In genomic region chr15:51869074-51869425, GRCh38 we compare ENCODE assay signal across 15 cellular contexts. TPM values are rescaled to one million over a fixed set of nuclear protein-coding genes. Genes with fewer than 3 reads are reported as not detected.
DNase-seq lines count a peak whose midpoint lies in the region; ATAC-seq and TF ChIP-seq lines count a peak whose summit lies in the region.
"Had no signal": no experiment of that assay in that cellular context is flagged by ENCODE, and none has a peak within 500 bp of the region (broad histone marks: within the 10 kb centered on the region; RNA-seq: fewer than 3 reads in every experiment).

No MANE protein-coding gene starts in this region.

- H4K20me1 ChIP-seq in PC-9 (ENCODE audit: insufficient read depth): no peaks in the 10 kb centered on the region

- H3K27me3 ChIP-seq in PC-9 (ENCODE audit: insufficient read depth, low read depth) (no peaks in the 10 kb centered on the region), upper lobe of right lung (no peaks in the 10 kb centered on the region), gastrocnemius medialis (no peaks in the 10 kb centered on the region), aorta (ENCODE audit: control insufficient read depth in 1 of 2, insufficient read depth in 2 of 2, low read length in 1 of 2) (no peaks in the 10 kb centered on the region), left lung (no peaks in the 10 kb centered on the region)
- H3K27me3 ChIP-seq: body of pancreas, tibial nerve had no signal

- peaks cover 62% of the 10 kb centered on the region for H3K79me2 ChIP-seq in PC-9 (ENCODE audit: low read depth)

- DNase-seq in Calu3 (peak; percentile 3), PC-9 (peak; percentile 69 to 78), choroid plexus epithelial cell (ENCODE audit: low read depth) (peak; percentile 91), upper lobe of right lung (no peak), gastrocnemius medialis (no peak), aorta (no peak), left lung (no peak)
- DNase-seq: body of pancreas, DMS79, H7, NCI-H187 treated with DMSO at 0.1 percent for 48 hours, Right ventricle myocardium superior had no signal

- H3K36me3 Mint-ChIP-seq in Calu3 (ENCODE audit: insufficient read depth, unreplicated experiment): peaks cover 11% of the 10 kb centered on the region
- H3K36me3 Mint-ChIP-seq in nephron (ENCODE audit: low read depth): peaks cover 57% of the 10 kb centered on the region

- POLR2A ChIA-PET in PC-9 (lab: Charles Lee; ENCODE audit: unreplicated experiment): interaction anchor here (0.6 kb wide), 1 partner anchor 28 kb away, joined by 3 read pairs; no protein-coding TSS in a partner anchor

- WGBS in aorta, 2 donors: 61 to 64% methylated on average over 2 of the region's 2 CpGs

- H3K4me1 ChIP-seq in PC-9 (replicated peaks; ENCODE audit: insufficient read depth): peaks cover 42% of the 10 kb centered on the region
- no peaks in the 10 kb centered on the region for H3K4me1 ChIP-seq in upper lobe of right lung
- peaks cover 0 to 4% of the 10 kb centered on the region in 2 donors for H3K4me1 ChIP-seq in gastrocnemius medialis
- no peaks in the 10 kb centered on the region for H3K4me1 ChIP-seq in aorta (ENCODE audit: control insufficient read depth in 1 of 2, insufficient read depth in 2 of 2, low read length in 2 of 2)
- peaks cover 0 to 14% of the 10 kb centered on the region in 2 donors for H3K4me1 ChIP-seq in left lung
- H3K4me1 ChIP-seq: body of pancreas had no signal

- TF ChIP-seq CTCF in Calu3 (IDR thresholded peaks at IDR 0.05; ENCODE audit: unreplicated experiment) (no peak), PC-9 (conservative IDR thresholded peaks at IDR 0.05) (no peak), choroid plexus epithelial cell (conservative IDR thresholded peaks at IDR 0.05; ENCODE audit: low read depth, low read length) (no peak), nephron (IDR thresholded peaks at IDR 0.05; ENCODE audit: unreplicated experiment in 3 of 3) (no peak), upper lobe of right lung (IDR thresholded peaks at IDR 0.05) (no peak), gastrocnemius medialis (IDR thresholded peaks at IDR 0.05 in 4 of 5, conservative IDR thresholded peaks at IDR 0.05 in 1 of 5) (no peak), left lung (IDR thresholded peaks at IDR 0.05) (no peak)

- H3K27me3 Mint-ChIP-seq in Calu3 (ENCODE audit: unreplicated experiment) (no peaks in the 10 kb centered on the region), nephron (ENCODE audit: low read depth) (no peaks in the 10 kb centered on the region)

- H3K36me3 ChIP-seq in PC-9 (ENCODE audit: low read depth) (peaks cover 30% of the 10 kb centered on the region), upper lobe of right lung (peaks cover 78% of the 10 kb centered on the region), gastrocnemius medialis (peaks cover 0 to 26% of the 10 kb centered on the region in 2 donors), aorta (ENCODE audit: control insufficient read depth in 1 of 2, insufficient read depth in 2 of 2, low read length in 1 of 2) (no peaks in the 10 kb centered on the region), left lung (peaks cover 0 to 70% of the 10 kb centered on the region in 2 donors)

- H3K4me3 Mint-ChIP-seq in Calu3 (ENCODE audit: low read depth, unreplicated experiment) (no peak overlapping the region), nephron (no peak overlapping the region)
- H3K4me3 Mint-ChIP-seq: neural crest cell had no signal

- H3K27ac Mint-ChIP-seq in Calu3 (ENCODE audit: unreplicated experiment) (no peak overlapping the region), nephron (peak overlapping the region in 2 of 3 experiments; percentile 3 to 62)

- H3F3A ChIP-seq in PC-9 (ENCODE audit: insufficient read depth, low read depth): peaks cover 32% of the 10 kb centered on the region

- H3K9me3 Mint-ChIP-seq in Calu3 (ENCODE audit: low read depth, unreplicated experiment) (no peaks in the 10 kb centered on the region), nephron (no peaks in the 10 kb centered on the region)
- H3K9me3 Mint-ChIP-seq: neural crest cell had no signal

- ATAC-seq in upper lobe of right lung (no peak), gastrocnemius medialis (no peak), aorta (ENCODE audit: low FRiP score) (no peak), left lung (no peak)
- ATAC-seq: body of pancreas had no signal

- TF ChIP-seq POLR2A in gastrocnemius medialis (IDR thresholded peaks at IDR 0.05): no peak

- intact Hi-C loops in Calu3 (cut with micrococcal nuclease; ENCODE audit: unreplicated experiment): loop anchor here (5.0 kb wide), 1 partner anchor 37 kb away; no protein-coding TSS in a partner anchor
- intact Hi-C loops in PC-9 (cut with micrococcal nuclease; ENCODE audit: unreplicated experiment): no loop called here
- intact Hi-C loops in upper lobe of right lung (cut with DNase I): no loop called here
- intact Hi-C loops in gastrocnemius medialis (cut with DNase I; ENCODE audit: low total_unique reads): no loop called here
- intact Hi-C loops in aorta (cut with DNase I): no loop called here
- intact Hi-C loops in left lung (cut with DNase I): no loop called here

- H3K4me3 ChIP-seq in PC-9 (no peak overlapping the region), choroid plexus epithelial cell (ENCODE audit: low read depth, low read length) (no peak overlapping the region), upper lobe of right lung (no peak overlapping the region), gastrocnemius medialis (no peak overlapping the region), aorta (ENCODE audit: low read length in 2 of 2) (no peak overlapping the region), left lung (no peak overlapping the region)
- H3K4me3 ChIP-seq: body of pancreas, tibial nerve had no signal

- H3K9me2 ChIP-seq in PC-9 (ENCODE audit: insufficient read depth): no peaks in the 10 kb centered on the region

- CTCF ChIA-PET in Calu3 (lab: Charles Lee) (no interaction called here), PC-9 (lab: Charles Lee) (no interaction called here)

- H3K27ac ChIP-seq in PC-9: peak overlapping the region; percentile 67
- H3K27ac ChIP-seq in upper lobe of right lung: no peak overlapping the region
- no peak overlapping the region for H3K27ac ChIP-seq in gastrocnemius medialis
- no peak overlapping the region for H3K27ac ChIP-seq in aorta (ENCODE audit: low read depth in 1 of 2, low read length in 2 of 2)
- H3K27ac ChIP-seq in left lung: peak overlapping the region in 1 of 2 donors; percentile 30
- H3K27ac ChIP-seq: body of pancreas had no signal

- H3K4me2 ChIP-seq in PC-9: peak overlapping the region; percentile 20

- no TSS peak for BruUV-seq in Calu3 (replicated peaks; lab: Mats Ljungman, UMichigan)
- BruUV-seq in PC-9 (replicated peaks; lab: Mats Ljungman, UMichigan): no TSS peak

- peaks cover 33% of the 10 kb centered on the region for H3K4me1 Mint-ChIP-seq in Calu3 (ENCODE audit: low read depth, unreplicated experiment)
- peaks cover 11% of the 10 kb centered on the region for H3K4me1 Mint-ChIP-seq in nephron
- H3K4me1 Mint-ChIP-seq: neural crest cell had no signal

- in situ Hi-C loops in gastrocnemius medialis (cut with MboI; ENCODE audit: low sequenced_read_pairs in 4 of 4): no loop called here

- H3K9me3 ChIP-seq in PC-9 (ENCODE audit: insufficient read depth, low read depth): no peaks in the 10 kb centered on the region
- H3K9me3 ChIP-seq in upper lobe of right lung: no peaks in the 10 kb centered on the region
- H3K9me3 ChIP-seq in gastrocnemius medialis: no peaks in the 10 kb centered on the region
- H3K9me3 ChIP-seq in aorta (ENCODE audit: control insufficient read depth, low read length): no peaks in the 10 kb centered on the region
- no peaks in the 10 kb centered on the region for H3K9me3 ChIP-seq in left lung
- H3K9me3 ChIP-seq: body of pancreas, tibial nerve had no signal

- H2AFZ ChIP-seq in PC-9: no peak overlapping the region

RNA-seq across cellular contexts. Expression of gene TMOD3, which starts 39.6 kb away (rescaled TPM):
- total RNA-seq in Calu3 (2022) (53.6 and 60.1 TPM in 2 replicates), PC-9 (2021) (94.9 and 125 TPM in 2 replicates), upper lobe of right lung (78.4 TPM), gastrocnemius medialis (1 to 10 TPM; 6.2 to 9.2 (median 6.7) TPM), aorta (10 to 100 TPM; 47.8 to 57.3 TPM), left lung (10 to 100 TPM; 86.3 to 90.8 TPM)
- polyA plus RNA-seq in aorta: 10 to 100 TPM; 11.0 to 11.6 TPM

Comparison
In these comparisons a context has a peak if more than half of its experiments do, and no peak if none do; other contexts are left out.
1. DNase-seq: peak in Calu3 (single experiment), PC-9 (2 of 2) and choroid plexus epithelial cell (single experiment); none in upper lobe of right lung (single experiment), gastrocnemius medialis (0 of 2), aorta (0 of 2) and left lung (0 of 2).